18 cellular contexts compared by ENCODE assay signal in the genomic region with DNA sequence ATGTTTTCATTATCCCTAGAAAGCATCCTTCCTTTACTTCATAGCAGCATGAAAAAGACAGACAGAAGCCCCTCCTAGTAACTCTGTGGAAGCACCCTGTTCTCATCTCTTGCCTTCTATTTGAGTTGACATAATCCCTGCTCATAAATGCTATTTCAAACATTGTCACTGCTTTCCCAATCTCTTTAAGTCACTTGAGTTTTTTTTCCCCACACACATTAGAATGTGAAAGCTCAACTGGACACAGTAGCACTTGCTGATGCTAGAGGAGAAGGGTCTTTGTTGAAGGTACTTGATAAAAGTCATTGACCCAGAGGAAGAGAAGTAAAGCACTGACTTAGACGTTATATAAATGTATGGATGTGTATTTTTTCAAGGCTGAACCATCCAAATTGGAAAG. TPM values are rescaled to one million over a fixed set of nuclear protein-coding genes. Genes with fewer than 3 reads are reported as not detected.
A peak's percentile ranks its signal among the peaks of the same experiment; 100 is the strongest.
DNase-seq lines count a peak whose midpoint lies in the region; ATAC-seq and TF ChIP-seq lines count a peak whose summit lies in the region.
"Had no signal": no experiment of that assay in that cellular context is flagged by ENCODE, and none has a peak within 500 bp of the region (broad histone marks: within the 10 kb centered on the region; RNA-seq: fewer than 3 reads in every experiment).

No MANE protein-coding gene starts in this region.

- peaks cover 71% of the 10 kb centered on the region for H3K36me3 ChIP-seq in DND-41 (ENCODE audit: insufficient read depth, low read length)
- H3K36me3 ChIP-seq in KMS-11 (ENCODE audit: insufficient read depth) = no peaks in the 10 kb centered on the region
- H3K36me3 ChIP-seq in osteoblast (ENCODE audit: insufficient read depth, low read length) = peaks cover 10% of the 10 kb centered on the region
- H3K36me3 ChIP-seq: right lobe of liver had no signal

- H3K4me3 ChIP-seq in DND-41 (ENCODE audit: low read depth in 1 of 2, low read length in 2 of 2) (peak overlapping the region in 1 of 2 experiments; percentile 47; a peak in 3 of 4 replicates), KMS-11 (IDR thresholded peaks at IDR 0.05; ENCODE audit: insufficient read depth, low read depth, low read length) (no peak overlapping the region), coronary artery (peak overlapping the region; percentile 51), osteoblast (ENCODE audit: insufficient read depth, low read length) (peak overlapping the region; percentile 49)
- H3K4me3 ChIP-seq: body of pancreas, mucosa of descending colon, right lobe of liver had no signal

- H3K27me3 ChIP-seq in DND-41 (ENCODE audit: insufficient read depth, low read length, poor library complexity) (no peaks in the 10 kb centered on the region), KMS-11 (ENCODE audit: insufficient read depth, low read depth) (no peaks in the 10 kb centered on the region), osteoblast (ENCODE audit: insufficient read depth, low read length) (no peaks in the 10 kb centered on the region)
- H3K27me3 ChIP-seq: body of pancreas, right lobe of liver had no signal

- H3K27ac ChIP-seq in DND-41 (ENCODE audit: low read length) = peak overlapping the region; percentile 54
- H3K27ac ChIP-seq in KMS-11 = no peak overlapping the region
- no peak overlapping the region for H3K27ac ChIP-seq in coronary artery
- peak overlapping the region; percentile 74 for H3K27ac ChIP-seq in osteoblast (ENCODE audit: low read depth, low read length)
- H3K27ac ChIP-seq: body of pancreas, right lobe of liver had no signal

- H2AFZ ChIP-seq in DND-41 (ENCODE audit: low read depth, low read length) (no peak overlapping the region), KMS-11 (ENCODE audit: low read depth) (no peak overlapping the region), osteoblast (ENCODE audit: low read length) (peak overlapping the region; percentile 66)

- no peak for TF ChIP-seq CTCF in DND-41 (IDR thresholded peaks at IDR 0.05; ENCODE audit: borderline replicate concordance, extremely low read depth, low read length, poor library complexity, severe bottlenecking)
- TF ChIP-seq CTCF in KMS-11 (conservative IDR thresholded peaks at IDR 0.05; ENCODE audit: low read depth, low read length) = no peak
- TF ChIP-seq CTCF in coronary artery (IDR thresholded peaks at IDR 0.05) = no peak
- TF ChIP-seq CTCF in osteoblast (IDR thresholded peaks at IDR 0.05; ENCODE audit: extremely low read depth, low read depth, low read length) = no peak

- ATAC-seq in DND-41 (ENCODE audit: insufficient read depth, low read depth) = no peak
- ATAC-seq in HG02970 (IDR thresholded peaks at IDR 0.05; ENCODE audit: low FRiP score, unreplicated experiment) = no peak
- no peak for ATAC-seq in GM19397 (IDR thresholded peaks at IDR 0.05; ENCODE audit: unreplicated experiment)
- ATAC-seq: body of pancreas, HepG2, mucosa of descending colon, T-cell had no signal

- no peak for DNase-seq in DND-41
- DNase-seq in coronary artery (ENCODE audit: low spot score) = no peak
- DNase-seq in osteoblast (ENCODE audit: insufficient read length, low spot score, missing footprints) = no peak
- DNase-seq in NCI-H345 (lab: John Stamatoyannopoulos, UW) = no peak
- DNase-seq: activated naive CD4-positive, alpha-beta T cell; body of pancreas; DMS 273 treated with DMSO at 0.1 percent for 48 hours; kidney glomerular epithelial cell; mucosa of descending colon; NCI-H2081 treated with DMSO at 0.1 percent for 48 hours; NCI-H524; nucleus accumbens; right lobe of liver; T-cell had no signal

- peaks cover 80% of the 10 kb centered on the region for H3K79me2 ChIP-seq in DND-41 (ENCODE audit: insufficient read depth, low read length)
- no peaks in the 10 kb centered on the region for H3K79me2 ChIP-seq in KMS-11 (ENCODE audit: insufficient read depth, low read depth)
- peaks cover 69% of the 10 kb centered on the region for H3K79me2 ChIP-seq in osteoblast (ENCODE audit: insufficient read depth, low read length)

- H3K4me2 ChIP-seq in DND-41 (ENCODE audit: insufficient read depth, low read length) = peak overlapping the region; percentile 87
- peak overlapping the region; percentile 46; the same call in 1 of the 2 replicates for H3K4me2 ChIP-seq in KMS-11
- H3K4me2 ChIP-seq in osteoblast (ENCODE audit: insufficient read depth, low read length) = peak overlapping the region; percentile 92

- H3K9me3 ChIP-seq in DND-41 (ENCODE audit: insufficient read depth, low read length, severe bottlenecking) (no peaks in the 10 kb centered on the region), osteoblast (ENCODE audit: low read depth, low read length) (no peaks in the 10 kb centered on the region)
- H3K9me3 ChIP-seq: body of pancreas, mucosa of descending colon, right lobe of liver had no signal

- H3K9ac ChIP-seq in DND-41 (ENCODE audit: low read depth, low read length) = peak overlapping the region; percentile 97
- no peak overlapping the region for H3K9ac ChIP-seq in KMS-11

- H4K20me1 ChIP-seq in DND-41 (ENCODE audit: insufficient read depth, low read length) (peaks cover 64% of the 10 kb centered on the region), KMS-11 (ENCODE audit: insufficient read depth) (no peaks in the 10 kb centered on the region), osteoblast (ENCODE audit: insufficient read depth, low read length) (no peaks in the 10 kb centered on the region)

- H3K4me1 ChIP-seq in DND-41 (ENCODE audit: insufficient read depth, low read length) (peaks cover 80% of the 10 kb centered on the region), KMS-11 (ENCODE audit: low read depth, poor library complexity, severe bottlenecking) (peaks cover 35% of the 10 kb centered on the region), osteoblast (ENCODE audit: insufficient read depth, low read length) (peaks cover 45% of the 10 kb centered on the region)

RNA-seq across cellular contexts. Expression of gene E2F7, which starts 3.0 kb away (rescaled TPM):
- total RNA-seq in osteoblast = 13.4 and 16.5 TPM in 2 replicates
- total RNA-seq: body of pancreas had no signal

Comparison
In these comparisons a context has a peak if more than half of its experiments do, and no peak if none do; other contexts are left out.
1. H3K27ac ChIP-seq: peak in DND-41 (single experiment) and osteoblast (single experiment); none in KMS-11 (single experiment) and coronary artery (0 of 2).
2. Peak in every context shown above with its lines, with median percentiles within 50 percentile points of each other: H3K4me2 ChIP-seq.